ENCODE assay signal across 17 cellular contexts in the genomic region with DNA sequence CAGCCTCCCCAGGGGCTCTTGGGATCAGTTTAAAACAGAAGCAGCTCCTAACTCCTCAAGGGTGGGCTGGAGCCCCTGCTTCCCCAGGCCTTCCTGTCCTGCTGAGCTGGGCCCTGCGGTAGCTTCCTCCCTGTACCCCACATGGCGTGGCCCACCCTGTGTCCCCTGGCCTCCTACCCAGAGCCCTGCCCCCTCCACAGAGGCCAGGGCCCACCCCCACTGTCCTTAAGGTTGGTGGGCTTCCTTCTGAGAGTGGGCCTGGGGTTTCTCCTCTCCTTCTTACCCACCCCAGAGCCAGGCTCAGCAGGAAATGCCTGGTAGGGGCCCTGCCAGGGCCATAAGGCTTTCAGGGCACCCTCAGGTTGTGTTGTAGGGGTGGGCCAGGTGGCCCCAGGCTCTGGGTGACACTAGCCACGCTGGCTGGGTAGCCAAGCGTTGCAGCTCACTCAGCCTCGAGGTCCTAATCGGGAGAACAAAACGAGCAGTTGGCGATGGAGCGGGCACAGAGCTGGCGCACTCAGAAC. TPM values are rescaled to one million over a fixed set of nuclear protein-coding genes. Genes with fewer than 3 reads are reported as not detected.
DNase-seq lines count a peak whose midpoint lies in the region; ATAC-seq and TF ChIP-seq lines count a peak whose summit lies in the region.
"Had no signal": no experiment of that assay in that cellular context is flagged by ENCODE, and none has a peak within 500 bp of the region (broad histone marks: within the 10 kb centered on the region; RNA-seq: fewer than 3 reads in every experiment).

No MANE protein-coding gene starts in this region.

- peaks cover 18% of the 10 kb centered on the region for H3K4me1 Mint-ChIP-seq in activated naive CD4-positive, alpha-beta T cell treated with anti-CD3 and anti-CD28 coated beads, Interleukin-2, amount 10 ng/mL, durations not matched to agents 7 days and 5 days

- H2BK15ac ChIP-seq in neuronal stem cell (ENCODE audit: low read length): peak overlapping the region; percentile 76

- no peaks in the 10 kb centered on the region for H3K9me3 Mint-ChIP-seq in activated naive CD4-positive, alpha-beta T cell treated with anti-CD3 and anti-CD28 coated beads, Interleukin-2, amount 10 ng/mL, durations not matched to agents 7 days and 5 days
- H3K9me3 Mint-ChIP-seq: activated T-helper 1 cell treated with anti-CD3 and anti-CD28 coated beads, Interleukin-12 subunit alpha, Interleukin-12 subunit beta, Interleukin-2, Interleukin-4 antibody, amounts not matched to agents 30 ng/mL and 10 ng/mL and 1 ng/mL, durations not matched to agents 14 hours and 24 hours and 36 hours; stimulated activated naive CD8-positive, alpha-beta T cell treated with anti-CD3 and anti-CD28 coated beads, Interleukin-15, Interleukin-2, amounts not matched to agents 100 ng/mL and 50 ng/mL, for 24 hours; T-helper 1 cell treated with Interleukin-12 subunit alpha and Interleukin-12 subunit beta and Interleukin-4 antibody, amounts not matched to agents 30 μg/mL and 1 μg/mL, for 36 hours had no signal

- H3K18ac ChIP-seq in neuronal stem cell (ENCODE audit: low read length): no peak overlapping the region

- peak; percentile 20 for DNase-seq in activated naive CD4-positive, alpha-beta T cell treated with anti-CD3 and anti-CD28 coated beads, Interleukin-2, amount 10 ng/mL, durations not matched to agents 7 days and 5 days
- DNase-seq in activated naive CD4-positive, alpha-beta T cell (lab: John Stamatoyannopoulos, UW): no peak
- DNase-seq in heart right ventricle (no peak), neuronal stem cell (ENCODE audit: low spot score) (no peak), upper lobe of right lung (peak; percentile 63), DMS114 treated with DMSO at 0.1 percent for 48 hours (lab: John Stamatoyannopoulos, UW; ENCODE audit: unreplicated experiment) (no peak), uterus (no peak)
- no peak for DNase-seq in activated CD4-positive, CD25-positive, alpha-beta regulatory T cell (lab: John Stamatoyannopoulos, UW)
- DNase-seq: activated CD8-positive, alpha-beta memory T cell treated with anti-CD3 and anti-CD28 coated beads for 24 hours; Calu3; NCI-H1105 treated with DMSO at 0.1 percent for 48 hours; NCI-H526 had no signal

- no peak overlapping the region for H2AFZ ChIP-seq in neuronal stem cell (ENCODE audit: low read length)

- peak overlapping the region; percentile 95 for H2AK5ac ChIP-seq in neuronal stem cell (ENCODE audit: low read depth, low read length)

- H3K36me3 ChIP-seq in heart right ventricle (peaks cover 0 to 30% (median 0%) of the 10 kb centered on the region in 9 donors), neuronal stem cell (replicated peaks in 1 of 2; ENCODE audit: control insufficient read depth in 2 of 2, insufficient read depth in 2 of 2, low read length in 2 of 2) (no peaks in the 10 kb centered on the region), upper lobe of right lung (no peaks in the 10 kb centered on the region), uterus (no peaks in the 10 kb centered on the region)
- H3K36me3 ChIP-seq: cardiac muscle cell had no signal

- H3K9me3 ChIP-seq in heart right ventricle (no peaks in the 10 kb centered on the region), neuronal stem cell (replicated peaks in 1 of 2; ENCODE audit: control insufficient read depth in 2 of 2, insufficient read depth in 1 of 2, low read depth in 1 of 2, low read length in 2 of 2) (peaks cover 0 to 2% of the 10 kb centered on the region in 2 donors), upper lobe of right lung (no peaks in the 10 kb centered on the region), uterus (no peaks in the 10 kb centered on the region)

- H3K4me3 ChIP-seq in heart right ventricle (no peak overlapping the region), neuronal stem cell (ENCODE audit: low read length in 2 of 2) (no peak overlapping the region), upper lobe of right lung (no peak overlapping the region), uterus (no peak overlapping the region)
- H3K4me3 ChIP-seq: cardiac muscle cell had no signal

- no peak overlapping the region for H3K4ac ChIP-seq in neuronal stem cell (ENCODE audit: low read length)

- H3K4me1 ChIP-seq in heart right ventricle: peaks cover 63 to 95% (median 88%) of the 10 kb centered on the region in 9 donors
- H3K4me1 ChIP-seq in neuronal stem cell (ENCODE audit: control insufficient read depth in 2 of 2, insufficient read depth in 1 of 2, low read depth in 1 of 2, low read length in 2 of 2): peaks cover 18 to 38% of the 10 kb centered on the region in 2 donors
- peaks cover 85% of the 10 kb centered on the region for H3K4me1 ChIP-seq in upper lobe of right lung
- peaks cover 0 to 15% of the 10 kb centered on the region in 2 donors for H3K4me1 ChIP-seq in uterus

- peak overlapping the region; percentile 14 for H3K14ac ChIP-seq in neuronal stem cell (ENCODE audit: low read length)

- no peak overlapping the region for H3K27ac Mint-ChIP-seq in activated naive CD4-positive, alpha-beta T cell treated with anti-CD3 and anti-CD28 coated beads, Interleukin-2, amount 10 ng/mL, durations not matched to agents 7 days and 5 days
- H3K27ac Mint-ChIP-seq: activated T-helper 1 cell treated with anti-CD3 and anti-CD28 coated beads, Interleukin-12 subunit alpha, Interleukin-12 subunit beta, Interleukin-2, Interleukin-4 antibody, amounts not matched to agents 30 ng/mL and 10 ng/mL and 1 ng/mL, durations not matched to agents 14 hours and 24 hours and 36 hours; stimulated activated naive CD8-positive, alpha-beta T cell treated with anti-CD3 and anti-CD28 coated beads, Interleukin-15, Interleukin-2, amounts not matched to agents 100 ng/mL and 50 ng/mL, for 24 hours; T-helper 1 cell treated with Interleukin-12 subunit alpha and Interleukin-12 subunit beta and Interleukin-4 antibody, amounts not matched to agents 30 μg/mL and 1 μg/mL, for 36 hours had no signal

- H3K79me1 ChIP-seq in neuronal stem cell (ENCODE audit: low read depth, low read length): no peaks in the 10 kb centered on the region

- no peak overlapping the region for H4K91ac ChIP-seq in neuronal stem cell (ENCODE audit: low read depth, low read length, poor library complexity)

- no peak overlapping the region for H4K8ac ChIP-seq in neuronal stem cell (ENCODE audit: low read depth, low read length)

- H3K36me3 Mint-ChIP-seq in activated naive CD4-positive, alpha-beta T cell treated with anti-CD3 and anti-CD28 coated beads, Interleukin-2, amount 10 ng/mL, durations not matched to agents 7 days and 5 days: no peaks in the 10 kb centered on the region

- 88 to 90% methylated on average over 10 of the region's 10 CpGs for WGBS in heart right ventricle, 2 donors
- WGBS in neuronal stem cell (ENCODE audit: extremely low coverage in 2 of 2, insufficient read length in 2 of 2, insufficient replicate concordance in 1 of 2), 2 donors: no CpG with 5 or more reads among the region's 10 CpGs

- H3K27me3 ChIP-seq in heart right ventricle (no peaks in the 10 kb centered on the region), neuronal stem cell (ENCODE audit: control insufficient read depth in 3 of 3, insufficient read depth in 3 of 3, low read depth in 1 of 3, low read length in 3 of 3) (no peaks in the 10 kb centered on the region), upper lobe of right lung (no peaks in the 10 kb centered on the region), uterus (no peaks in the 10 kb centered on the region)
- H3K27me3 ChIP-seq: cardiac muscle cell had no signal

- intact Hi-C loops in heart right ventricle (cut with DNase I) (loop anchor here in 2 of 10 donors (5.0 kb wide), 2 partner anchors 42 to 68 kb away; no protein-coding TSS in a partner anchor), upper lobe of right lung (cut with DNase I) (no loop called here), uterus (cut with DNase I; ENCODE audit: low total_unique reads) (no loop called here)

- H2BK5ac ChIP-seq in neuronal stem cell (ENCODE audit: low read length): peak overlapping the region; percentile 96

- no peak for TF ChIP-seq POLR2A in uterus (IDR thresholded peaks at IDR 0.05)

- H2BK12ac ChIP-seq in neuronal stem cell (ENCODE audit: low read length): no peak overlapping the region

- ATAC-seq in heart right ventricle: no peak
- no peak for ATAC-seq in upper lobe of right lung

- no peak overlapping the region for H3K4me2 ChIP-seq in neuronal stem cell (ENCODE audit: insufficient read depth, low read length, poor library complexity, severe bottlenecking)

- no peak overlapping the region for H3K9ac ChIP-seq in neuronal stem cell (ENCODE audit: low read depth, low read length, poor library complexity)

- H3K27me3 Mint-ChIP-seq in activated naive CD4-positive, alpha-beta T cell treated with anti-CD3 and anti-CD28 coated beads, Interleukin-2, amount 10 ng/mL, durations not matched to agents 7 days and 5 days: peaks cover 3% of the 10 kb centered on the region
- H3K27me3 Mint-ChIP-seq: stimulated activated naive CD8-positive, alpha-beta T cell treated with anti-CD3 and anti-CD28 coated beads, Interleukin-15, Interleukin-2, amounts not matched to agents 100 ng/mL and 50 ng/mL, for 24 hours had no signal

- H2BK120ac ChIP-seq in neuronal stem cell (ENCODE audit: low read depth, low read length): peak overlapping the region; percentile 69

- H3K4me3 Mint-ChIP-seq in activated naive CD4-positive, alpha-beta T cell treated with anti-CD3 and anti-CD28 coated beads, Interleukin-2, amount 10 ng/mL, durations not matched to agents 7 days and 5 days: no peak overlapping the region
- H3K4me3 Mint-ChIP-seq: activated T-helper 1 cell treated with anti-CD3 and anti-CD28 coated beads, Interleukin-12 subunit alpha, Interleukin-12 subunit beta, Interleukin-2, Interleukin-4 antibody, amounts not matched to agents 30 ng/mL and 10 ng/mL and 1 ng/mL, durations not matched to agents 14 hours and 24 hours and 36 hours; stimulated activated naive CD8-positive, alpha-beta T cell treated with anti-CD3 and anti-CD28 coated beads, Interleukin-15, Interleukin-2, amounts not matched to agents 100 ng/mL and 50 ng/mL, for 24 hours; T-helper 1 cell treated with Interleukin-12 subunit alpha and Interleukin-12 subunit beta and Interleukin-4 antibody, amounts not matched to agents 30 μg/mL and 1 μg/mL, for 36 hours had no signal

- H3K27ac ChIP-seq in heart right ventricle: peak overlapping the region in 9 of 10 donors; percentile 36 to 91 (median 79)
- H3K27ac ChIP-seq in neuronal stem cell (replicated peaks; ENCODE audit: low read length): no peak overlapping the region
- peak overlapping the region; percentile 85 for H3K27ac ChIP-seq in upper lobe of right lung
- H3K27ac ChIP-seq in uterus: no peak overlapping the region
- H3K27ac ChIP-seq: 22Rv1, cardiac muscle cell had no signal

- TF ChIP-seq CTCF in heart right ventricle (IDR thresholded peaks at IDR 0.05) (no peak), upper lobe of right lung (IDR thresholded peaks at IDR 0.05) (no peak), uterus (IDR thresholded peaks at IDR 0.05) (no peak)

- H3K23ac ChIP-seq in neuronal stem cell (ENCODE audit: low read depth, low read length, poor library complexity): no peak overlapping the region

- CTCF ChIA-PET in activated naive CD4-positive, alpha-beta T cell treated with anti-CD3 and anti-CD28 coated beads, Interleukin-2, amount 10 ng/mL, durations not matched to agents 7 days and 5 days (lab: Charles Lee): no interaction called here

RNA-seq across cellular contexts. Expression of a gene that starts 11.6 kb away (rescaled TPM):
- total RNA-seq in heart right ventricle: 10 to 100 TPM; 10.4 to 36.9 (median 16.4) TPM
- 10 to 100 TPM; 12.3 to 47.7 TPM for polyA plus RNA-seq in heart right ventricle
- polyA plus RNA-seq in neuronal stem cell (2013, experiment 1 of 2): 8.1 TPM
- polyA plus RNA-seq in neuronal stem cell (2013, experiment 2 of 2): 8.7 TPM
- 99.0 TPM for total RNA-seq in upper lobe of right lung
- 10 to 100 TPM in 3 of 4 donors, 1 to 10 TPM in 1; 6.4 to 50.0 (median 29.3) TPM for total RNA-seq in uterus

RNA-seq across cellular contexts. Expression of a gene that starts 39.1 kb away (rescaled TPM):
- total RNA-seq in heart right ventricle (100 to 1,000 TPM; 188 to 289 (median 214) TPM), upper lobe of right lung (286 TPM), uterus (100 to 1,000 TPM; 161 to 403 (median 225) TPM)
- 100 to 1,000 TPM; 163 to 448 TPM for polyA plus RNA-seq in heart right ventricle
- polyA plus RNA-seq in neuronal stem cell (2013, experiment 1 of 2): 169 TPM
- 159 TPM for polyA plus RNA-seq in neuronal stem cell (2013, experiment 2 of 2)

RNA-seq across cellular contexts. Expression of a gene that starts 48.4 kb away (rescaled TPM):
- total RNA-seq in heart right ventricle (10 to 100 TPM; 12.6 to 33.7 (median 14.5) TPM), upper lobe of right lung (43.4 TPM), uterus (10 to 100 TPM; 27.6 to 50.0 (median 36.1) TPM)
- polyA plus RNA-seq in heart right ventricle: 10 to 100 TPM; 25.8 to 33.6 TPM
- polyA plus RNA-seq in neuronal stem cell (2013, experiment 1 of 2): 14.8 TPM
- 15.1 TPM for polyA plus RNA-seq in neuronal stem cell (2013, experiment 2 of 2)

Comparison
In these comparisons a context has a peak if more than half of its experiments do, and no peak if none do; other contexts are left out.
1. DNase-seq: peak in activated naive CD4-positive, alpha-beta T cell treated with anti-CD3 and anti-CD28 coated beads, Interleukin-2, amount 10 ng/mL, durations not matched to agents 7 days and 5 days (single experiment) and upper lobe of right lung (single experiment); none in activated naive CD4-positive, alpha-beta T cell (0 of 4), heart right ventricle (0 of 2), neuronal stem cell (single experiment), activated CD4-positive, CD25-positive, alpha-beta regulatory T cell (0 of 4), DMS114 treated with DMSO at 0.1 percent for 48 hours (single experiment) and uterus (0 of 2).
2. H3K27ac ChIP-seq: peak in heart right ventricle (9 of 10) and upper lobe of right lung (single experiment); none in neuronal stem cell (single experiment) and uterus (0 of 2).